In the genomic region with DNA sequence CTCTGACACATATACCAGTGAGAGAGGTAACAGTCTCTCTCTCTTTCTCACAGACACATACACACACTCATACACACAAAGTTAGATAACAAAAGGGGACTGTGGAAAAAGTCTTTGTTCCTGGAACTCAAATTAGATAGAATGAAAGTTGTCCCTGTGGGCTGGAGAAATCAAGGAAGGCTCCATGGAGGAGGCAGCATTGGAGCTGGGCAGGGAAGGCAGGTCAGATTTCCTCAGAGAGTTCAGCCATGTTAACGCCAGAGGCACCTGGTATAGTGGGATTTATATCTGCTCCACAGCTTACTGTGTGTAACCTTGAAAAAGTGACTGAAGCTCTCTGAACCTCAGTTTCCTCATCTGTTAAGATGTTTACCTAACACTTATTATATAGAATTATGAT, we compare ENCODE assay signal across 18 cellular contexts. TPM values are rescaled to one million over a fixed set of nuclear protein-coding genes. Genes with fewer than 3 reads are reported as not detected.
DNase-seq lines count a peak whose midpoint lies in the region; ATAC-seq and TF ChIP-seq lines count a peak whose summit lies in the region.
"Had no signal": no experiment of that assay in that cellular context is flagged by ENCODE, and none has a peak within 500 bp of the region (broad histone marks: within the 10 kb centered on the region; RNA-seq: fewer than 3 reads in every experiment).

No MANE protein-coding gene starts in this region.

- CTCF ChIA-PET in activated CD8-positive, alpha-beta T cell treated with anti-CD3 and anti-CD28 coated beads for 36 hours (lab: Charles Lee), result interaction anchor here (1.0 kb wide), 1 partner anchor 12 kb away, joined by 3 read pairs; no protein-coding TSS in a partner anchor

- ATAC-seq in Right ventricle myocardium inferior, result no peak
- no peak for ATAC-seq in left cardiac atrium
- no peak for ATAC-seq in HG03108 (IDR thresholded peaks at IDR 0.05; ENCODE audit: unreplicated experiment)
- no peak for ATAC-seq in activated CD8-positive, alpha-beta T cell treated with anti-CD3 and anti-CD28 coated beads for 36 hours

- H3K9me3 Mint-ChIP-seq in neural crest cell, result no peaks in the 10 kb centered on the region
- H3K9me3 Mint-ChIP-seq in activated CD8-positive, alpha-beta T cell treated with anti-CD3 and anti-CD28 coated beads for 36 hours, result no peaks in the 10 kb centered on the region

- peak overlapping the region; percentile 5 to 55 for H3K27ac ChIP-seq in ascending aorta
- peak overlapping the region; percentile 38 for H3K27ac ChIP-seq in skeletal muscle tissue (ENCODE audit: low read depth, low read length)
- H3K27ac ChIP-seq: 22Rv1 had no signal

- H3K4me1 ChIP-seq in ascending aorta, result peaks cover 2% of the 10 kb centered on the region in 2 donors
- H3K4me1 ChIP-seq in skeletal muscle tissue (ENCODE audit: control insufficient read depth in 3 of 3, insufficient read depth in 3 of 3, low read length in 3 of 3), result peaks cover 27 to 81% (median 76%) of the 10 kb centered on the region in 3 donors

- intact Hi-C loops in Right ventricle myocardium inferior (cut with DNase I), result no loop called here
- intact Hi-C loops in left cardiac atrium (cut with DNase I), result no loop called here
- intact Hi-C loops in ascending aorta (cut with DNase I), result no loop called here
- intact Hi-C loops in activated CD8-positive, alpha-beta T cell treated with anti-CD3 and anti-CD28 coated beads for 36 hours (cut with micrococcal nuclease), result no loop called here

- no peak overlapping the region for H3K27ac Mint-ChIP-seq in neural crest cell (ENCODE audit: unreplicated experiment)
- no peak overlapping the region for H3K27ac Mint-ChIP-seq in activated CD8-positive, alpha-beta T cell treated with anti-CD3 and anti-CD28 coated beads for 36 hours
- H3K27ac Mint-ChIP-seq: CD14-positive monocyte had no signal

- no peak for TF ChIP-seq CTCF in ascending aorta (IDR thresholded peaks at IDR 0.05)
- TF ChIP-seq CTCF in neural crest cell (conservative IDR thresholded peaks at IDR 0.05), result no peak
- no peak for TF ChIP-seq CTCF in activated CD8-positive, alpha-beta T cell treated with anti-CD3 and anti-CD28 coated beads for 36 hours (IDR thresholded peaks at IDR 0.05)

- no peaks in the 10 kb centered on the region for H3K27me3 Mint-ChIP-seq in neural crest cell (ENCODE audit: low read depth)
- no peaks in the 10 kb centered on the region for H3K27me3 Mint-ChIP-seq in activated CD8-positive, alpha-beta T cell treated with anti-CD3 and anti-CD28 coated beads for 36 hours

- H3K4me3 Mint-ChIP-seq in neural crest cell, result peak overlapping the region; percentile 40
- H3K4me3 Mint-ChIP-seq in activated CD8-positive, alpha-beta T cell treated with anti-CD3 and anti-CD28 coated beads for 36 hours, result no peak overlapping the region
- H3K4me3 Mint-ChIP-seq: CD14-positive monocyte had no signal

- peak; percentile 25 for DNase-seq in Right ventricle myocardium inferior (ENCODE audit: missing footprints)
- DNase-seq in left cardiac atrium, result no peak
- DNase-seq in ascending aorta (ENCODE audit: low spot score in 2 of 2), result no peak
- DNase-seq in neural crest cell (ENCODE audit: low read depth, low spot score), result no peak
- DNase-seq in hepatic stellate cell (ENCODE audit: low spot score), result no peak
- DNase-seq in activated CD8-positive, alpha-beta T cell treated with anti-CD3 and anti-CD28 coated beads for 36 hours, result no peak
- DNase-seq: DMS79 treated with DMSO at 0.1 percent for 48 hours, KBM-7, NCI-H1105 treated with DMSO at 0.1 percent for 48 hours, NCI-H1694, NCI-H2081 treated with DMSO at 0.1 percent for 48 hours, NCI-H510A, NCI-H82, OCI-M1 had no signal

- H3K4me1 Mint-ChIP-seq in neural crest cell, result peaks cover 7% of the 10 kb centered on the region
- H3K4me1 Mint-ChIP-seq in activated CD8-positive, alpha-beta T cell treated with anti-CD3 and anti-CD28 coated beads for 36 hours (ENCODE audit: low read depth), result peaks cover 10% of the 10 kb centered on the region

- H3K9me3 ChIP-seq in ascending aorta, result no peaks in the 10 kb centered on the region
- no peaks in the 10 kb centered on the region for H3K9me3 ChIP-seq in skeletal muscle tissue (ENCODE audit: control insufficient read depth in 3 of 3, low read length in 3 of 3)

- POLR2A ChIA-PET in activated CD8-positive, alpha-beta T cell treated with anti-CD3 and anti-CD28 coated beads for 36 hours (lab: Charles Lee), result no interaction called here

- H3K9ac ChIP-seq in skeletal muscle tissue (ENCODE audit: low read depth in 1 of 3, low read length in 3 of 3), result peak overlapping the region in 1 of 3 donors; percentile 66

- H3K4me3 ChIP-seq in ascending aorta, result no peak overlapping the region
- no peak overlapping the region for H3K4me3 ChIP-seq in skeletal muscle tissue (ENCODE audit: low read length in 3 of 3)

- H3K36me3 ChIP-seq in ascending aorta, result peaks cover 48 to 51% of the 10 kb centered on the region in 2 donors
- H3K36me3 ChIP-seq in skeletal muscle tissue (ENCODE audit: control insufficient read depth in 3 of 3, insufficient read depth in 3 of 3, low read length in 3 of 3), result peaks cover 53 to 62% (median 55%) of the 10 kb centered on the region in 3 donors

- no peaks in the 10 kb centered on the region for H3K36me3 Mint-ChIP-seq in neural crest cell (ENCODE audit: low read depth)
- H3K36me3 Mint-ChIP-seq in activated CD8-positive, alpha-beta T cell treated with anti-CD3 and anti-CD28 coated beads for 36 hours (ENCODE audit: low read depth), result no peaks in the 10 kb centered on the region
- H3K36me3 Mint-ChIP-seq: CD14-positive monocyte had no signal

- H3K27me3 ChIP-seq in ascending aorta (no peaks in the 10 kb centered on the region), skeletal muscle tissue (ENCODE audit: control insufficient read depth in 3 of 3, insufficient read depth in 3 of 3, low read length in 3 of 3) (no peaks in the 10 kb centered on the region)

RNA-seq across cellular contexts. Expression of gene LDB3, which starts 38.7 kb away (rescaled TPM):
- total RNA-seq in Right ventricle myocardium inferior (1,478 TPM), left cardiac atrium (100 to 1,000 TPM; 585 to 779 TPM), ascending aorta (27.4 TPM), neural crest cell (0.56 and 1.0 TPM in 2 replicates), skeletal muscle tissue (87.7 TPM)
- under 1 TPM; 0.07 to 0.09 TPM for total RNA-seq in activated CD8-positive, alpha-beta T cell treated with anti-CD3 and anti-CD28 coated beads for 36 hours

RNA-seq across cellular contexts. Expression of gene BMPR1A, which starts 49.4 kb away (rescaled TPM):
- 53.2 TPM for total RNA-seq in Right ventricle myocardium inferior
- 10 to 100 TPM; 46.2 to 56.8 TPM for total RNA-seq in left cardiac atrium
- 12.9 TPM for total RNA-seq in ascending aorta
- total RNA-seq in neural crest cell, result 77.9 and 78.6 TPM in 2 replicates
- total RNA-seq in skeletal muscle tissue, result 42.3 TPM
- 1 to 10 TPM; 6.6 to 6.9 TPM for total RNA-seq in activated CD8-positive, alpha-beta T cell treated with anti-CD3 and anti-CD28 coated beads for 36 hours

RNA-seq across cellular contexts. Expression of gene OPN4, which starts 52.6 kb away (rescaled TPM):
- total RNA-seq in Right ventricle myocardium inferior (0.41 TPM), left cardiac atrium (under 1 TPM; 0.12 to 0.18 TPM), ascending aorta (not detected), neural crest cell (not detected in 2 replicates), skeletal muscle tissue (not detected)
- not detected for total RNA-seq in activated CD8-positive, alpha-beta T cell treated with anti-CD3 and anti-CD28 coated beads for 36 hours

Comparison
In these comparisons a context has a peak if more than half of its experiments do, and no peak if none do; other contexts are left out.
1. RNA of gene LDB3, which starts 38.7 kb away (total RNA-seq): 1,478 TPM in Right ventricle myocardium inferior (single experiment), 585 to 779 TPM in left cardiac atrium, 87.7 TPM in skeletal muscle tissue (single experiment) and 27.4 TPM in ascending aorta (single experiment); 0.56 to 1.0 TPM in neural crest cell and 0.07 to 0.09 TPM in activated CD8-positive, alpha-beta T cell treated with anti-CD3 and anti-CD28 coated beads for 36 hours; every median in the first group is over 10 times any median in the second.